In genomic region chr7:99551767-99552463, GRCh38 we compare ENCODE assay signal across 8 cellular contexts. TPM values are rescaled to one million over a fixed set of nuclear protein-coding genes. Genes with fewer than 3 reads are reported as not detected.
DNase-seq lines count a peak whose midpoint lies in the region; ATAC-seq and TF ChIP-seq lines count a peak whose summit lies in the region.

TSS of gene FAM200A (minus strand) at chr7:99552114. CDS start at chr7:99548407, 3,707 bp downstream.

- no peaks in the 10 kb centered on the region for H4K20me1 ChIP-seq in OCI-LY1 (ENCODE audit: insufficient read depth, low read length)

- peak within 1 kb of the TSS; percentile 74 for H3K4me2 ChIP-seq in OCI-LY1 (ENCODE audit: low read length)

- intact Hi-C loops in mucosa of descending colon (cut with DNase I, micrococcal nuclease): no loop called here

- ATAC-seq in GM21367 (IDR thresholded peaks at IDR 0.05; ENCODE audit: unreplicated experiment) (peak; percentile 89), mucosa of descending colon (peak; percentile 100)

- H3K4me3 ChIP-seq in HUES48 (ENCODE audit: low read depth, low read length) (peak within 1 kb of the TSS; percentile 99), OCI-LY1 (ENCODE audit: low read depth, low read length, poor library complexity, severe bottlenecking) (peak within 1 kb of the TSS; percentile 82), epithelial cell of proximal tubule (ENCODE audit: low read depth, low read length) (peak within 1 kb of the TSS; percentile 74), mucosa of descending colon (peak within 1 kb of the TSS; percentile 84)

- H3K4me1 ChIP-seq in HUES48 (ENCODE audit: control insufficient read depth, insufficient read depth, low read length) (no peaks in the 10 kb centered on the region), OCI-LY1 (ENCODE audit: insufficient read depth, low read length, severe bottlenecking) (peaks cover 21% of the 10 kb centered on the region), mucosa of descending colon (ENCODE audit: low read depth) (peaks cover 11% of the 10 kb centered on the region)

- H3K9me3 ChIP-seq in HUES48 (ENCODE audit: control insufficient read depth, insufficient read depth, low read length) (no peaks in the 10 kb centered on the region), OCI-LY1 (ENCODE audit: low read length) (peaks cover 9% of the 10 kb centered on the region), mucosa of descending colon (no peaks in the 10 kb centered on the region)

- H3K79me2 ChIP-seq in OCI-LY1 (ENCODE audit: insufficient read depth, low read length): peaks cover 6% of the 10 kb centered on the region

- peak within 1 kb of the TSS; percentile 10; the same call in 1 of the 2 replicates for H2AFZ ChIP-seq in OCI-LY1 (ENCODE audit: low read length)

- DNase-seq in COR-L47 (lab: John Stamatoyannopoulos, UW) (peak; percentile 91), activated T-cell treated with anti-CD3 and anti-CD28 coated beads for 4 hours (peak; percentile 77), epithelial cell of proximal tubule (ENCODE audit: low read depth) (peak; percentile 60), mucosa of descending colon (peak; percentile 91 to 94 (median 93))
- peak; percentile 64 to 74 for DNase-seq in stimulated activated CD8-positive, alpha-beta memory T cell treated with anti-CD3 and anti-CD28 coated beads, Interleukin-4, amount 100 ng/mL, for 1 hour (ENCODE audit: low read depth in 2 of 2, low spot score in 1 of 2)

- H3F3A ChIP-seq in OCI-LY1 (ENCODE audit: insufficient read depth, low read length): 0 out of 2 replicates have a peak, but pooled peaks cover under 1% of the 10 kb centered on the region

- H3K9ac ChIP-seq in HUES48 (ENCODE audit: low read depth, low read length): peak within 1 kb of the TSS; percentile 81
- H3K9ac ChIP-seq in OCI-LY1 (ENCODE audit: low read length): peak within 1 kb of the TSS; percentile 87

- no peaks in the 10 kb centered on the region for H3K9me2 ChIP-seq in OCI-LY1 (ENCODE audit: low read depth, low read length)

- TF ChIP-seq CTCF in OCI-LY1 (IDR thresholded peaks at IDR 0.05; ENCODE audit: low read length) (no peak), epithelial cell of proximal tubule (conservative IDR thresholded peaks at IDR 0.05; ENCODE audit: low read depth, low read length) (no peak), mucosa of descending colon (IDR thresholded peaks at IDR 0.05) (no peak)

- H3K36me3 ChIP-seq in HUES48 (ENCODE audit: control insufficient read depth, insufficient read depth, low read length) (peaks cover 24% of the 10 kb centered on the region), OCI-LY1 (ENCODE audit: insufficient read depth, low read length) (peaks cover 54% of the 10 kb centered on the region), mucosa of descending colon (ENCODE audit: low read depth) (no peaks in the 10 kb centered on the region)

- H3K27ac ChIP-seq in HUES48 (ENCODE audit: low read depth, low read length) (peak within 1 kb of the TSS; percentile 64), OCI-LY1 (ENCODE audit: low read depth, low read length, poor library complexity, severe bottlenecking) (no peak within 1 kb of the TSS)

- H3K27me3 ChIP-seq in HUES48 (ENCODE audit: control insufficient read depth, insufficient read depth, low read length) (no peaks in the 10 kb centered on the region), OCI-LY1 (ENCODE audit: insufficient read depth, low read length) (no peaks in the 10 kb centered on the region)

RNA-seq across cellular contexts. Expression of gene FAM200A, which starts in this region (rescaled TPM):
- total RNA-seq in epithelial cell of proximal tubule (6.0 and 6.2 TPM in 2 replicates), mucosa of descending colon (1 to 10 TPM; 3.8 to 5.6 (median 5.1) TPM)
